Comparison of ENCODE assay signal across 11 cellular contexts in genomic region chr22:40613025-40613424, GRCh38. TPM values are rescaled to one million over a fixed set of nuclear protein-coding genes. Genes with fewer than 3 reads are reported as not detected.
A peak's percentile ranks its signal among the peaks of the same experiment; 100 is the strongest.
DNase-seq lines count a peak whose midpoint lies in the region; ATAC-seq and TF ChIP-seq lines count a peak whose summit lies in the region.
"Had no signal": no experiment of that assay in that cellular context is flagged by ENCODE, and none has a peak within 500 bp of the region (broad histone marks: within the 10 kb centered on the region; RNA-seq: fewer than 3 reads in every experiment).

No MANE protein-coding gene starts in this region.

- no peak overlapping the region for H3K4me3 ChIP-seq in CD8-positive, alpha-beta T cell (ENCODE audit: low read depth, low read length)
- H3K4me3 ChIP-seq in HEK293 (ENCODE audit: low read depth, low read length) = no peak overlapping the region
- H3K4me3 ChIP-seq: GM23248 had no signal

- H3K27ac Mint-ChIP-seq in CD8-positive, alpha-beta T cell = peak overlapping the region; percentile 0
- H3K27ac Mint-ChIP-seq in WTC11 = peak overlapping the region; percentile 32; the same call in 1 of the 2 replicates

- ATAC-seq in CD8-positive, alpha-beta T cell = no peak
- no peak for ATAC-seq in WTC11
- no peak for ATAC-seq in GM19395 (IDR thresholded peaks at IDR 0.05; ENCODE audit: unreplicated experiment)

- no peaks in the 10 kb centered on the region for H3K36me3 ChIP-seq in CD8-positive, alpha-beta T cell (ENCODE audit: insufficient read depth, low read length)
- H3K36me3 ChIP-seq in HEK293 (ENCODE audit: control insufficient read depth in 2 of 2, insufficient read depth in 1 of 2, low read length in 2 of 2) = peaks cover 0 to 4% of the 10 kb centered on the region in 2 experiments; a peak in 1 of 3 replicates

- no peak for TF ChIP-seq CTCF in CD8-positive, alpha-beta T cell (IDR thresholded peaks at IDR 0.05)
- TF ChIP-seq CTCF in HEK293 (tag by site-specific recombination; IDR thresholded peaks at IDR 0.05) (no peak), WTC11 (IDR thresholded peaks at IDR 0.05) (no peak)

- CTCF ChIA-PET in CD8-positive, alpha-beta T cell (lab: Charles Lee) = no interaction called here
- CTCF ChIA-PET in HEK293 (lab: Yijun Ruan, JAX) = interaction anchor here (0.7 to 0.8 kb wide), 2 partner anchors 11 to 176 kb away, joined by 3 to 4 read pairs; no protein-coding TSS in a partner anchor
- CTCF ChIA-PET in WTC11 (lab: Charles Lee) = no interaction called here

- peaks cover 4% of the 10 kb centered on the region for H3K4me1 ChIP-seq in CD8-positive, alpha-beta T cell (ENCODE audit: insufficient read depth, low read length)
- peaks cover 33% of the 10 kb centered on the region for H3K4me1 ChIP-seq in HEK293 (ENCODE audit: control insufficient read depth, insufficient read depth, low read length)

- intact Hi-C loops in CD8-positive, alpha-beta T cell (cut with DNase I, micrococcal nuclease) = no loop called here

- DNase-seq in CD8-positive, alpha-beta T cell = no peak
- DNase-seq in WTC11 (ENCODE audit: low spot score) = no peak
- DNase-seq in NCI-H446 treated with DMSO at 0.1 percent for 48 hours (lab: John Stamatoyannopoulos, UW) = no peak
- no peak for DNase-seq in NOMO-1 treated with DMSO at 0.1 percent for 48 hours (lab: John Stamatoyannopoulos, UW; ENCODE audit: unreplicated experiment)
- DNase-seq: DMS53, GF-D8, GM23248, H7 had no signal

- H3K27me3 Mint-ChIP-seq in CD8-positive, alpha-beta T cell (ENCODE audit: low read depth) = no peaks in the 10 kb centered on the region
- no peaks in the 10 kb centered on the region for H3K27me3 Mint-ChIP-seq in WTC11 (ENCODE audit: low read depth)

- no peak overlapping the region for H3K4me3 Mint-ChIP-seq in CD8-positive, alpha-beta T cell
- H3K4me3 Mint-ChIP-seq in WTC11 = no peak overlapping the region
- H3K4me3 Mint-ChIP-seq: CD14-positive monocyte had no signal

- H3K9me3 Mint-ChIP-seq in CD8-positive, alpha-beta T cell = no peaks in the 10 kb centered on the region
- peaks cover 13% of the 10 kb centered on the region for H3K9me3 Mint-ChIP-seq in WTC11
- H3K9me3 Mint-ChIP-seq: CD14-positive monocyte had no signal

- H3K9me3 ChIP-seq in CD8-positive, alpha-beta T cell (ENCODE audit: low read length) = no peaks in the 10 kb centered on the region
- no peaks in the 10 kb centered on the region for H3K9me3 ChIP-seq in HEK293 (ENCODE audit: control insufficient read depth, insufficient read depth, low read depth, low read length)

- H3K36me3 Mint-ChIP-seq in CD8-positive, alpha-beta T cell = peaks cover 5% of the 10 kb centered on the region
- peaks cover 9% of the 10 kb centered on the region for H3K36me3 Mint-ChIP-seq in WTC11

- no peaks in the 10 kb centered on the region for H3K27me3 ChIP-seq in CD8-positive, alpha-beta T cell (ENCODE audit: insufficient read depth, low read length)

- H3K4me1 Mint-ChIP-seq in CD8-positive, alpha-beta T cell (ENCODE audit: low read depth) = peaks cover 40% of the 10 kb centered on the region
- H3K4me1 Mint-ChIP-seq in WTC11 = peaks cover 10% of the 10 kb centered on the region

- H3K27ac ChIP-seq in CD8-positive, alpha-beta T cell (ENCODE audit: low read depth, low read length) = no peak overlapping the region
- no peak overlapping the region for H3K27ac ChIP-seq in HEK293 (ENCODE audit: extremely low read depth, low read depth, low read length)
- H3K27ac ChIP-seq: GM23248 had no signal

- POLR2A ChIA-PET in CD8-positive, alpha-beta T cell (lab: Charles Lee) = no interaction called here
- POLR2A ChIA-PET in HEK293 (lab: Yijun Ruan, JAX) (no interaction called here), WTC11 (lab: Charles Lee) (no interaction called here)

TF ChIP-seq in HEK293, 187 proteins besides CTCF, POLR2A, EP300 and RAD21:
- peak; percentile 93 for TF ChIP-seq SCRT1 (tag by site-specific recombination; IDR thresholded peaks at IDR 0.05; ENCODE audit: borderline replicate concordance)
- TF ChIP-seq SCRT2 (tag by site-specific recombination; IDR thresholded peaks at IDR 0.05) = peak; percentile 97
- TF ChIP-seq ZNF843 (tag by site-specific recombination; IDR thresholded peaks at IDR 0.05) = no peak
- TF ChIP-seq ZNF202 (tag by site-specific recombination; IDR thresholded peaks at IDR 0.05; ENCODE audit: borderline replicate concordance) = no peak

TF ChIP-seq in WTC11, 78 proteins besides CTCF, POLR2A, EP300 and RAD21 (continues in another document):
- TF ChIP-seq JUN (CRISPR knock-in tag; IDR thresholded peaks at IDR 0.05) = no peak
- TF ChIP-seq ZNF138 (CRISPR knock-in tag; conservative IDR thresholded peaks at IDR 0.05) = no peak
- TF ChIP-seq, protein P1, sequence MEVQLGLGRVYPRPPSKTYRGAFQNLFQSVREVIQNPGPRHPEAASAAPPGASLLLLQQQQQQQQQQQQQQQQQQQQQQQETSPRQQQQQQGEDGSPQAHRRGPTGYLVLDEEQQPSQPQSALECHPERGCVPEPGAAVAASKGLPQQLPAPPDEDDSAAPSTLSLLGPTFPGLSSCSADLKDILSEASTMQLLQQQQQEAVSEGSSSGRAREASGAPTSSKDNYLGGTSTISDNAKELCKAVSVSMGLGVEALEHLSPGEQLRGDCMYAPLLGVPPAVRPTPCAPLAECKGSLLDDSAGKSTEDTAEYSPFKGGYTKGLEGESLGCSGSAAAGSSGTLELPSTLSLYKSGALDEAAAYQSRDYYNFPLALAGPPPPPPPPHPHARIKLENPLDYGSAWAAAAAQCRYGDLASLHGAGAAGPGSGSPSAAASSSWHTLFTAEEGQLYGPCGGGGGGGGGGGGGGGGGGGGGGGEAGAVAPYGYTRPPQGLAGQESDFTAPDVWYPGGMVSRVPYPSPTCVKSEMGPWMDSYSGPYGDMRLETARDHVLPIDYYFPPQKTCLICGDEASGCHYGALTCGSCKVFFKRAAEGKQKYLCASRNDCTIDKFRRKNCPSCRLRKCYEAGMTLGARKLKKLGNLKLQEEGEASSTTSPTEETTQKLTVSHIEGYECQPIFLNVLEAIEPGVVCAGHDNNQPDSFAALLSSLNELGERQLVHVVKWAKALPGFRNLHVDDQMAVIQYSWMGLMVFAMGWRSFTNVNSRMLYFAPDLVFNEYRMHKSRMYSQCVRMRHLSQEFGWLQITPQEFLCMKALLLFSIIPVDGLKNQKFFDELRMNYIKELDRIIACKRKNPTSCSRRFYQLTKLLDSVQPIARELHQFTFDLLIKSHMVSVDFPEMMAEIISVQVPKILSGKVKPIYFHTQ (CRISPR knock-in tag; IDR thresholded peaks at IDR 0.05) = no peak
- TF ChIP-seq PRRX2 (CRISPR knock-in tag; IDR thresholded peaks at IDR 0.05) = no peak
- TF ChIP-seq, protein P2, sequence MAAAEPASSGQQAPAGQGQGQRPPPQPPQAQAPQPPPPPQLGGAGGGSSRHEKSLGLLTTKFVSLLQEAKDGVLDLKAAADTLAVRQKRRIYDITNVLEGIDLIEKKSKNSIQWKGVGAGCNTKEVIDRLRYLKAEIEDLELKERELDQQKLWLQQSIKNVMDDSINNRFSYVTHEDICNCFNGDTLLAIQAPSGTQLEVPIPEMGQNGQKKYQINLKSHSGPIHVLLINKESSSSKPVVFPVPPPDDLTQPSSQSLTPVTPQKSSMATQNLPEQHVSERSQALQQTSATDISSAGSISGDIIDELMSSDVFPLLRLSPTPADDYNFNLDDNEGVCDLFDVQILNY (CRISPR knock-in tag; IDR thresholded peaks at IDR 0.05) = no peak
- TF ChIP-seq GRHL2 (CRISPR knock-in tag; IDR thresholded peaks at IDR 0.05; ENCODE audit: insufficient replicate concordance, severe bottlenecking) = no peak
- no peak for TF ChIP-seq CREM (CRISPR knock-in tag; IDR thresholded peaks at IDR 0.05)
- TF ChIP-seq ZNF317 (CRISPR knock-in tag; IDR thresholded peaks at IDR 0.05; ENCODE audit: borderline replicate concordance, low read depth) = no peak
- TF ChIP-seq ZNF532 (CRISPR knock-in tag; IDR thresholded peaks at IDR 0.05; ENCODE audit: borderline replicate concordance) = no peak
- TF ChIP-seq ZNF671 (CRISPR knock-in tag; IDR thresholded peaks at IDR 0.05) = no peak
- TF ChIP-seq USF1 (CRISPR knock-in tag; IDR thresholded peaks at IDR 0.05) = no peak

RNA-seq across cellular contexts. Expression of gene MRTFA, which starts 23.5 kb away (rescaled TPM):
- total RNA-seq in CD8-positive, alpha-beta T cell = 10 to 100 TPM; 53.7 to 56.7 TPM
- total RNA-seq in WTC11 (2021) = 39.7 to 49.8 TPM (median 48.4 TPM) in 3 replicates
